ENCODE assay signal across 1 cellular context in the genomic region with DNA sequence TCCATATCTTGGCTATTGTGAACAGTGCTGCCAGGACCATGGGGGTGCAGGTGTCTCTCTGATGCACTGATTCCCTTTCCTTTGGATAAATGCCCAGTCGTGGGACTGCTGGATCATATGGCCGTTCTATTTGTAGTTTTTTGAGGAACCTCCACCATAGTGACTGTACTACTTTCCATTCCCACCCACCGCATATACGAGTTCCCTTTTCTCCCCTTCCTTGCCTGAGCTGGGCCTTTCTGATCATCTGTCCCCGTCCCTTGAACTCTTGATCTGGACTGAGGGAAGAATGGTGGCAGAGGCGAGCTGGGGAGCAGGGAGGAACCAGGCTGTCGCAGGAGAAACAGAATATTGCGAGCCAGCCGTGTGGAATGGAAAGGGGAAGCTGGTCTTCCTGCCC.
TF ChIP-seq lines count a peak whose summit lies in the region.

No MANE protein-coding gene starts in this region.

TF ChIP-seq in HepG2, 621 proteins besides CTCF, POLR2A, EP300 and RAD21:
- TF ChIP-seq ZNF451 (CRISPR knock-in tag; IDR thresholded peaks at IDR 0.05) (no peak), ZNF274 (CRISPR knock-in tag; IDR thresholded peaks at IDR 0.05) (no peak), ARNTL (CRISPR knock-in tag; IDR thresholded peaks at IDR 0.05) (no peak), ZNF292 (CRISPR knock-in tag; IDR thresholded peaks at IDR 0.05; ENCODE audit: borderline replicate concordance, low read depth) (no peak), SRF (IDR thresholded peaks at IDR 0.05; ENCODE audit: low read depth, low read length) (no peak), ZNF772 (CRISPR knock-in tag; IDR thresholded peaks at IDR 0.05) (no peak), HMGXB4 (CRISPR knock-in tag; IDR thresholded peaks at IDR 0.05; ENCODE audit: borderline replicate concordance in 1 of 2, low read depth in 1 of 2) (no peak), MIER3 (CRISPR knock-in tag; IDR thresholded peaks at IDR 0.05; ENCODE audit: borderline replicate concordance) (no peak), ATF7 (IDR thresholded peaks at IDR 0.05) (no peak), ATF7 (CRISPR knock-in tag; IDR thresholded peaks at IDR 0.05) (no peak), CREB1 (IDR thresholded peaks at IDR 0.05) (no peak), CREB1 (CRISPR knock-in tag; IDR thresholded peaks at IDR 0.05) (no peak), NONO (IDR thresholded peaks at IDR 0.05) (no peak), NONO (CRISPR knock-in tag; conservative IDR thresholded peaks at IDR 0.05) (no peak), TBX3 (IDR thresholded peaks at IDR 0.05; ENCODE audit: borderline replicate concordance) (no peak), FOXP1 (IDR thresholded peaks at IDR 0.05) (no peak), FOXP1 (CRISPR knock-in tag; IDR thresholded peaks at IDR 0.05) (no peak), PLSCR1 (CRISPR knock-in tag; IDR thresholded peaks at IDR 0.05; ENCODE audit: borderline replicate concordance) (no peak)
